In the genomic region with DNA sequence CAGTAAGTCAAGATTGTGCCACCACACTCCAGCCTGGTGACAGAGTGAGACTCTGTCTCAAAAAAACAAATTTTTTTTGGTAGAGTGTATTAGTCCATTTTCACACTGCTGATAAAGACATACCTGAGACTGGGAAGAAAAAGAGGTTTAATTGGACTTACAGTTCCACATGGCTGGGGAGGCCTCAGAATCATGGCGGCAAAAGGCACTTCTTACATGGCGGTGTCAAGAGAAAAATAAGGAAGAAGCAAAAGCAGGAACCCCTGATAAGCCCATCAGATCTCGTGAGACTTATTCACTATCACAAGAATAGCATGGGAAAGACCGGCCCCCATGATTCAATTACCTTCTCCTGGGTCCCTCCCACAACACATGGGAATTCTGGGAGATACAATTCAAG, we compare ENCODE assay signal across 1 cellular context. TPM values are rescaled to one million over a fixed set of nuclear protein-coding genes. Genes with fewer than 3 reads are reported as not detected.
"Had no signal": no experiment of that assay in that cellular context is flagged by ENCODE, and none has a peak within 500 bp of the region (broad histone marks: within the 10 kb centered on the region; RNA-seq: fewer than 3 reads in every experiment).

No MANE protein-coding gene starts in this region.

RNA-seq across cellular contexts. Expression of gene CDKL3, which starts 54.1 kb away (rescaled TPM):
- total RNA-seq: ascending aorta had no signal
